ENCODE assay signal across 8 cellular contexts in genomic region chr1:203216274-203217138, GRCh38. TPM values are rescaled to one million over a fixed set of nuclear protein-coding genes. Genes with fewer than 3 reads are reported as not detected.
DNase-seq lines count a peak whose midpoint lies in the region; ATAC-seq and TF ChIP-seq lines count a peak whose summit lies in the region.

No MANE protein-coding gene starts in this region.

- no peaks in the 10 kb centered on the region for H3K9me3 ChIP-seq in ascending aorta
- no peaks in the 10 kb centered on the region for H3K9me3 ChIP-seq in gastrocnemius medialis

- no peak overlapping the region for H3K4me3 ChIP-seq in GM12864 (ENCODE audit: low read depth, low read length)
- H3K4me3 ChIP-seq in ascending aorta = no peak overlapping the region
- no peak overlapping the region for H3K4me3 ChIP-seq in gastrocnemius medialis

- H3K27me3 ChIP-seq in ascending aorta (no peaks in the 10 kb centered on the region), gastrocnemius medialis (no peaks in the 10 kb centered on the region)

- H3K27ac ChIP-seq in ascending aorta (no peak overlapping the region), gastrocnemius medialis (no peak overlapping the region)

- H3K36me3 ChIP-seq in ascending aorta = no peaks in the 10 kb centered on the region
- H3K36me3 ChIP-seq in gastrocnemius medialis = no peaks in the 10 kb centered on the region

- peak; percentile 88 to 93 for ATAC-seq in gastrocnemius medialis
- no peak for ATAC-seq in GM18873 (IDR thresholded peaks at IDR 0.05; ENCODE audit: low FRiP score, unreplicated experiment)
- no peak for ATAC-seq in HG03521 (IDR thresholded peaks at IDR 0.05; ENCODE audit: unreplicated experiment)

- intact Hi-C loops in ascending aorta (cut with DNase I) = loop anchor here (1.0 kb wide), 2 partner anchors 98 to 177 kb away; no protein-coding TSS in a partner anchor
- intact Hi-C loops in gastrocnemius medialis (cut with DNase I; ENCODE audit: low total_unique reads) = loop anchor here (1.0 kb wide), 3 partner anchors 44 to 177 kb away; no protein-coding TSS in a partner anchor

- H3K4me1 ChIP-seq in ascending aorta = no peaks in the 10 kb centered on the region
- H3K4me1 ChIP-seq in gastrocnemius medialis = peaks cover 3 to 8% of the 10 kb centered on the region in 2 donors

- in situ Hi-C loops in gastrocnemius medialis (cut with MboI; ENCODE audit: low sequenced_read_pairs in 4 of 4) = loop anchor here (5.0 to 10.0 kb wide), 6 partner anchors 52 to 182 kb away; no protein-coding TSS in a partner anchor

- DNase-seq in GM12864 (ENCODE audit: low read depth) = peak; percentile 18
- DNase-seq in NCI-H146 treated with DMSO at 0.1 percent for 48 hours (lab: John Stamatoyannopoulos, UW; ENCODE audit: unreplicated experiment) = peak; percentile 50
- DNase-seq in T-helper 1 cell = peak in 3 of 5 donors; percentile 32 to 50 (median 40)
- DNase-seq in ascending aorta (ENCODE audit: low spot score in 2 of 2) = peak in 1 of 2 donors; percentile 74
- peak; percentile 61 for DNase-seq in hepatic stellate cell (ENCODE audit: low spot score)
- peak; percentile 37 to 58 for DNase-seq in gastrocnemius medialis

- no peak for TF ChIP-seq POLR2A in gastrocnemius medialis (IDR thresholded peaks at IDR 0.05)

- TF ChIP-seq CTCF in GM12864 (IDR thresholded peaks at IDR 0.05; ENCODE audit: low read depth, low read length, missing control alignments) (peak; percentile 65), ascending aorta (IDR thresholded peaks at IDR 0.05) (peak; percentile 75 to 88 (median 76)), gastrocnemius medialis (IDR thresholded peaks at IDR 0.05 in 4 of 5, conservative IDR thresholded peaks at IDR 0.05 in 1 of 5) (peak; percentile 74 to 88 (median 82))

RNA-seq across cellular contexts. Expression of gene CHIT1, which starts 13.0 kb away (rescaled TPM):
- not detected for total RNA-seq in ascending aorta
- under 1 TPM in 1 of 4 donors, not detected in 3; 0.20 TPM for total RNA-seq in gastrocnemius medialis

RNA-seq across cellular contexts. Expression of gene CHI3L1, which starts 30.0 kb away (rescaled TPM):
- 73.8 TPM for total RNA-seq in ascending aorta
- total RNA-seq in gastrocnemius medialis = 10 to 100 TPM in 2 of 4 donors, 1 to 10 TPM in 2; 4.0 to 19.7 (median 9.9) TPM

RNA-seq across cellular contexts. Expression of gene MYBPH, which starts 40.9 kb away (rescaled TPM):
- total RNA-seq in ascending aorta (not detected), gastrocnemius medialis (100 to 1,000 TPM in 1 of 4 donors, 10 to 100 TPM in 2, 1 to 10 TPM in 1; 7.4 to 260 (median 45.5) TPM)

Comparison
In these comparisons a context has a peak if more than half of its experiments do, and no peak if none do; other contexts are left out.
1. ATAC-seq: peak in gastrocnemius medialis (2 of 2); none in GM18873 (single experiment) and HG03521 (single experiment).
2. Peak in every context shown above with its lines, with median percentiles within 50 percentile points of each other: CTCF ChIP-seq.